ENCODE assay signal across 1 cellular context in the genomic region with DNA sequence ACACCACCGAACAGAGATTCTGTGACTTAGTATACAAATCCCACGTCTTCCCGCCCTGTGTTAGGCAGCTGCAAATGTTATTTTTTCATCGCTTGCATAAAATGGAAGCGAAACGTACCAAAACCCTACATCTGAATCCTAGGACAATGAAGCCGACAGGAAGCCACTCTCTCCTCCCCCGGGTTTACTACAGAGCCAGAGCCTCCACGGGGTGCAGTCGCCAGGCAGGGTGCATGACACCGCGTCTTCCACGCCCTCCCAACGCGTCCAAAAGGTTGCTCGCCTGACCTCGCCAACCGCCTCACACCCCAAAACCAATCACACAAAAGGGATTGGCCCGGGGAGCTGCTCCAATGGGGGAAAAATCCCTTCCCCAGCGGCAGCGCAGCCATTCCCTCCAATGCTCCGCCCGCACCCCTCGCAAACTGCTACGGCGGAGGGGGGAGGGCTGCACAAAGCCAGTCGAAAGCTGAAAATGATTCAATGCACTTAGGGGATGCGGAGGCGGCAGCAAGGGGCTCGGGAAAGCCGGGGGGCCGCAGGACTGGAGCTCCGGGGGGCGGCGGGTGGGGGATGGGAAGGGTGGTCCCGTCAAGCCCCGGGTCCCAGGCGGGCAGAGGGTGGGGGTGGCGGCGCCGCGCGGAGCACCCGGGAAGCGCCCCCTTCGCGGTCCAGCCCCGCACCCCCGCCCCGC.
A peak's percentile ranks its signal among the peaks of the same experiment; 100 is the strongest.
TF ChIP-seq lines count a peak whose summit lies in the region.

No MANE protein-coding gene starts in this region.

TF ChIP-seq in IMR-90, 13 proteins besides CTCF, POLR2A, EP300 and RAD21:
- TF ChIP-seq CEBPB (IDR thresholded peaks at IDR 0.05; ENCODE audit: low read depth, low read length) (no peak), MAFK (IDR thresholded peaks at IDR 0.05; ENCODE audit: low read depth, low read length) (no peak), MXI1 (IDR thresholded peaks at IDR 0.05; ENCODE audit: borderline replicate concordance, low read depth, low read length) (peak; percentile 65), BHLHE40 (IDR thresholded peaks at IDR 0.05; ENCODE audit: low read depth, low read length) (no peak), MAZ (IDR thresholded peaks at IDR 0.05; ENCODE audit: borderline replicate concordance, low read depth, low read length) (0 out of 2 replicates have a peak, but pooled peaks have one; percentile 21)
- TF ChIP-seq, protein P1, sequence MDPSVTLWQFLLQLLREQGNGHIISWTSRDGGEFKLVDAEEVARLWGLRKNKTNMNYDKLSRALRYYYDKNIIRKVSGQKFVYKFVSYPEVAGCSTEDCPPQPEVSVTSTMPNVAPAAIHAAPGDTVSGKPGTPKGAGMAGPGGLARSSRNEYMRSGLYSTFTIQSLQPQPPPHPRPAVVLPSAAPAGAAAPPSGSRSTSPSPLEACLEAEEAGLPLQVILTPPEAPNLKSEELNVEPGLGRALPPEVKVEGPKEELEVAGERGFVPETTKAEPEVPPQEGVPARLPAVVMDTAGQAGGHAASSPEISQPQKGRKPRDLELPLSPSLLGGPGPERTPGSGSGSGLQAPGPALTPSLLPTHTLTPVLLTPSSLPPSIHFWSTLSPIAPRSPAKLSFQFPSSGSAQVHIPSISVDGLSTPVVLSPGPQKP (IDR thresholded peaks at IDR 0.05; ENCODE audit: borderline replicate concordance, low read depth, low read length), result no peak
